8 cellular contexts compared by ENCODE assay signal in the genomic region with DNA sequence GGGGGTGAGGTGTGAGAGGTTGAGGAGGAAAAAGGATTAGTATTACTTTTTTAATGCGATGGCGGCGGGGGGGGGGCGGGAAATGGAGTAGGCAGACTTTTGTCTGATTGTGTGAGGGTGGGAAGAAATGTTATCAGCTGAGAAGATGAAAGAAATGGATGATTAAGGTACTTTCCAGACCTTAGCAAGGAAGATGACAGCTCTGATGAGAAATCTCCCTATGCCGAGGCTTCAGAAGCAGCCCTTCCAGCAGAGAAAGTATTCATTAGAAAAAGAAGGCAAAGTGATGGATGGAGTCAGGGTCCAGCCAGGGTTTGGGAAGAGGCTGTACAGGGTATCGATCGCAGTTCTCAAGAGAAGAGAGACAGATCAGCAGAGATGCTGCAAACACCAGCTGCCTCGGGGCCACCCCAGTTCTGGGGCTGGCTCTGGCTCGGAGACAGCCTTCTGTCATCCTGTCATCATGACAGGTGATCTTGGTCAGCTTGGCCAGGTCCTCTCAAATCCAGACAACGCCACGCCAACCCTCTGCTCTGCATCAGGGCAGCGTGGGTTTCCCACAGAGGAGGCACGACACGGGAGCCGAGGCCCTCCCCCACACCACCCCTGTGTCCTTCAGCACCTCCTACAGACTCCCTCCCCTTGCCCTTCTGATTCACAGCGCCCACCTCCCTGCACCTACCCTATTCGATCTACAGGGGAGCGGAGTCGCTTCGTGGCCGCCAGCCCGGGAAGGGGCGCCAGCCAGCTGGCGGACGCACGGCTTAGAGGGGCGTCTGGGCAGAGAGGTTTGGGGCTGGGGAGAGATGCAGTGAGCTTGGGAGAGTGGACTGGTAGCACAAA. TPM values are rescaled to one million over a fixed set of nuclear protein-coding genes. Genes with fewer than 3 reads are reported as not detected.
DNase-seq lines count a peak whose midpoint lies in the region; ATAC-seq and TF ChIP-seq lines count a peak whose summit lies in the region.

No MANE protein-coding gene starts in this region.

- H3K4me1 Mint-ChIP-seq in activated T-cell treated with anti-CD3 and anti-CD28 coated beads, Interleukin-2, amount 50 U/mL, for 72 hours (ENCODE audit: low read depth) = peaks cover 59% of the 10 kb centered on the region

- TF ChIP-seq POLR2A in GM18505 (IDR thresholded peaks at IDR 0.05; ENCODE audit: borderline replicate concordance, extremely low read depth, insufficient read depth, insufficient read length) = no peak

- peak overlapping the region; percentile 90 for H3K27ac Mint-ChIP-seq in activated T-cell treated with anti-CD3 and anti-CD28 coated beads, Interleukin-2, amount 50 U/mL, for 72 hours

- peaks cover 4% of the 10 kb centered on the region for H3K4me1 ChIP-seq in foreskin keratinocyte

- peaks cover 27% of the 10 kb centered on the region for H3K27me3 ChIP-seq in foreskin keratinocyte

- no peak for TF ChIP-seq CTCF in foreskin keratinocyte (conservative IDR thresholded peaks at IDR 0.05)

- DNase-seq in NCI-H1694 treated with DMSO at 0.1 percent for 48 hours (lab: John Stamatoyannopoulos, UW) (peak; percentile 95), foreskin keratinocyte (no peak), nucleus accumbens (lab: John Stamatoyannopoulos, UW) (peak in 35 of 56 donors; percentile 39 to 84 (median 71)), HT-29 (ENCODE audit: low spot score) (no peak), NCI-H2107 (lab: John Stamatoyannopoulos, UW) (no peak)
- DNase-seq in activated T-cell treated with anti-CD3 and anti-CD28 coated beads, Interleukin-2, amount 50 U/mL, for 72 hours = peak; percentile 44 to 67

- H3K9me3 Mint-ChIP-seq in activated T-cell treated with anti-CD3 and anti-CD28 coated beads, Interleukin-2, amount 50 U/mL, for 72 hours = no peaks in the 10 kb centered on the region

- peaks cover 27% of the 10 kb centered on the region for H3K27me3 Mint-ChIP-seq in activated T-cell treated with anti-CD3 and anti-CD28 coated beads, Interleukin-2, amount 50 U/mL, for 72 hours (ENCODE audit: low read depth)

- H3K27ac ChIP-seq in foreskin keratinocyte = no peak overlapping the region

- peak overlapping the region; percentile 86 to 98 for H3K4me3 Mint-ChIP-seq in activated T-cell treated with anti-CD3 and anti-CD28 coated beads, Interleukin-2, amount 50 U/mL, for 72 hours

- H3K36me3 Mint-ChIP-seq in activated T-cell treated with anti-CD3 and anti-CD28 coated beads, Interleukin-2, amount 50 U/mL, for 72 hours (ENCODE audit: insufficient read depth in 2 of 2) = no peaks in the 10 kb centered on the region

- peak; percentile 15 for ATAC-seq in GM18505 (IDR thresholded peaks at IDR 0.05; ENCODE audit: unreplicated experiment)
- peak; percentile 8 for ATAC-seq in HG02588 (IDR thresholded peaks at IDR 0.05; ENCODE audit: unreplicated experiment)
- peak; percentile 65 to 70 for ATAC-seq in activated T-cell treated with anti-CD3 and anti-CD28 coated beads, Interleukin-2, amount 50 U/mL, for 72 hours (replicated peaks in 1 of 2)
- peak; percentile 18 for ATAC-seq in foreskin keratinocyte

RNA-seq across cellular contexts. Expression of a gene that starts 0.7 kb away (rescaled TPM):
- total RNA-seq in activated T-cell treated with anti-CD3 and anti-CD28 coated beads, Interleukin-2, amount 50 U/mL, for 72 hours = 10 to 100 TPM; 11.9 to 13.3 TPM
- 3.4 and 4.6 TPM in 2 replicates for total RNA-seq in foreskin keratinocyte
- 4.0 and 4.2 TPM in 2 replicates for polyA plus RNA-seq in foreskin keratinocyte
- total RNA-seq in HT-29 (2014; rRNA removed; shearing (Covaris generic)) = 10.8 and 14.1 TPM in 2 replicates

RNA-seq across cellular contexts. Expression of a gene that starts 10.9 kb away (rescaled TPM):
- 10 to 100 TPM; 15.8 to 16.5 TPM for total RNA-seq in activated T-cell treated with anti-CD3 and anti-CD28 coated beads, Interleukin-2, amount 50 U/mL, for 72 hours
- total RNA-seq in foreskin keratinocyte = 5.2 and 6.5 TPM in 2 replicates
- polyA plus RNA-seq in foreskin keratinocyte = 2.4 and 2.6 TPM in 2 replicates
- 5.9 TPM in 2 replicates for total RNA-seq in HT-29 (2014; rRNA removed; shearing (Covaris generic))

RNA-seq across cellular contexts. Expression of a gene that starts 16.7 kb away (rescaled TPM):
- total RNA-seq in activated T-cell treated with anti-CD3 and anti-CD28 coated beads, Interleukin-2, amount 50 U/mL, for 72 hours = under 1 TPM; 0.10 to 0.37 TPM
- total RNA-seq in foreskin keratinocyte = not detected in 2 replicates
- not detected in 2 replicates for polyA plus RNA-seq in foreskin keratinocyte
- not detected in 2 replicates for total RNA-seq in HT-29 (2014; rRNA removed; shearing (Covaris generic))

RNA-seq across cellular contexts. Expression of a gene that starts 26.5 kb away (rescaled TPM):
- total RNA-seq in activated T-cell treated with anti-CD3 and anti-CD28 coated beads, Interleukin-2, amount 50 U/mL, for 72 hours = 1 to 10 TPM; 2.1 to 2.6 TPM
- total RNA-seq in foreskin keratinocyte = 0.32 and 0.82 TPM in 2 replicates
- 0.16 and 0.48 TPM in 2 replicates for polyA plus RNA-seq in foreskin keratinocyte
- 1.1 and 1.2 TPM in 2 replicates for total RNA-seq in HT-29 (2014; rRNA removed; shearing (Covaris generic))

RNA-seq across cellular contexts. Expression of a gene that starts 56.7 kb away (rescaled TPM):
- total RNA-seq in activated T-cell treated with anti-CD3 and anti-CD28 coated beads, Interleukin-2, amount 50 U/mL, for 72 hours = not detected
- total RNA-seq in foreskin keratinocyte = 0.18 TPM in 1 of 2 replicates, not detected in the other
- polyA plus RNA-seq in foreskin keratinocyte = not detected in 2 replicates
- 0.18 TPM in 1 of 2 replicates, not detected in the other for total RNA-seq in HT-29 (2014; rRNA removed; shearing (Covaris generic))

Comparison
In these comparisons a context has a peak if more than half of its experiments do, and no peak if none do; other contexts are left out.
1. ATAC-seq: peak in every context shown above with its lines; median percentile 68 in activated T-cell treated with anti-CD3 and anti-CD28 coated beads, Interleukin-2, amount 50 U/mL, for 72 hours; 18 in foreskin keratinocyte; 15 in GM18505; 8 in HG02588.
2. DNase-seq: peak in NCI-H1694 treated with DMSO at 0.1 percent for 48 hours (single experiment), activated T-cell treated with anti-CD3 and anti-CD28 coated beads, Interleukin-2, amount 50 U/mL, for 72 hours (2 of 2) and nucleus accumbens (35 of 56); none in foreskin keratinocyte (0 of 2), HT-29 (single experiment) and NCI-H2107 (single experiment).